In the genomic region with DNA sequence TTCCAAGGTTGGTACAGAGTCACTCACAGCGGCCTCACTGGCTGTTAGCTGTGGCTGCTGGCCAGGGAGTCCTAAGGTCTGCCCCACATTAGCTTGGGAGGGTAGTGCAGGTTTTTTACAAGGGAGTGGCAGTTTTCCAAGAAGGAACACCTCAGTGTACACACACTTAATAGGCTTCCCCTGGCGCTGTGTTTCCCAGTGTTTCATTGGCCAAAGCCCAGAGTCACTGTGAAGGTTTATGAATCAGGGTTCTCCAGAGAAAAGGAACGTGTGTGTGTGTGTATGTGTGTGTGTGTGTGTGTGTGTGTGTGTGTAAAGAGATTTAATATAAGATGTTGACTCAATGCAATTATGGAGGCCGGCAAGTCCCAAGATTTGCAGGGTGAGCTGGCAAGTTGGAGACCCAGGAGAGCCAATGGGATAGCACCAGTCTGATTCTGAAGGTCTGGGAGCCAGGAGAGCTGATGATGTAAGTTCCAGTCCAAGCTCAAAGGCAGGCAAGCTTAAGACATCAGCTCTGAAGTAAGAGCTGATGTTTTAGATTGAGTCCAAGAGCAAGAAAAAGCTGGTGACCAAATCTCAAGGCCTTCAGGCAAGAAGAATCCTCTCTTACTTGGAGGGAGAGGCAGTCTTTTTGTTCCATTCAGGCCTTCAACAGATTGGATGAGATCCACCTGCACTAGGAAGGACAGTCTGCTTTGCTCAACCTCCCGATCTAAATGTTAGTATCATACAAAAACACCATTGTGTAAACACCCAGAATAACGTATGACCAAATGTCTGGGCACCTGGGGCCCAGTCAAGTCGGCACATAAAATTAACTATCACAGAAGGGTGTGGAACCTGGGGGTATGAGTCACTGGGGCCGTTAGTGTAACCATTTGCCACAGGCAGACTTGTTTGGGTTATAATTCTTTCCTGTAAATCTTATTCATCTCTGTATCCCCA, we compare ENCODE assay signal across 8 cellular contexts.
A peak's percentile ranks its signal among the peaks of the same experiment; 100 is the strongest.
DNase-seq lines count a peak whose midpoint lies in the region; ATAC-seq and TF ChIP-seq lines count a peak whose summit lies in the region.

No MANE protein-coding gene starts in this region.

- H3K9me3 Mint-ChIP-seq in MCF 10A (ENCODE audit: unreplicated experiment): no peaks in the 10 kb centered on the region
- H3K9me3 Mint-ChIP-seq in activated CD8-positive, alpha-beta memory T cell treated with anti-CD3 and anti-CD28 coated beads, Interleukin-2, amount 10 ng/mL, durations not matched to agents 7 days and 5 days (ENCODE audit: low read depth): no peaks in the 10 kb centered on the region

- CTCF ChIA-PET in MCF 10A (lab: Yijun Ruan, JAX): interaction anchor here (0.6 kb wide), 4 partner anchors 9 to 111 kb away, joined by 3 to 4 read pairs (median 3); no protein-coding TSS in a partner anchor
- CTCF ChIA-PET in activated CD8-positive, alpha-beta memory T cell treated with anti-CD3 and anti-CD28 coated beads, Interleukin-2, amount 10 ng/mL, durations not matched to agents 7 days and 5 days (lab: Charles Lee): interaction anchor here (0.8 to 1.0 kb wide), 3 partner anchors 15 to 38 kb away, joined by 3 read pairs; no protein-coding TSS in a partner anchor

- H3K4me3 ChIP-seq in breast epithelium: no peak overlapping the region

- no peak overlapping the region for H3K27ac ChIP-seq in breast epithelium
- peak overlapping the region; percentile 81 for H3K27ac ChIP-seq in foreskin keratinocyte

- ATAC-seq in activated CD8-positive, alpha-beta memory T cell treated with anti-CD3 and anti-CD28 coated beads, Interleukin-2, amount 10 ng/mL, durations not matched to agents 7 days and 5 days: peak; percentile 86
- peak; percentile 82 for ATAC-seq in foreskin keratinocyte
- ATAC-seq in HG03378 (IDR thresholded peaks at IDR 0.05; ENCODE audit: unreplicated experiment): no peak
- no peak for ATAC-seq in GM21576 (IDR thresholded peaks at IDR 0.05; ENCODE audit: unreplicated experiment)
- ATAC-seq in GM21381 (IDR thresholded peaks at IDR 0.05; ENCODE audit: unreplicated experiment): no peak

- DNase-seq in MCF 10A (ENCODE audit: unreplicated experiment) (peak; percentile 90), breast epithelium (ENCODE audit: low spot score in 2 of 2) (no peak), foreskin keratinocyte (peak; percentile 96)
- peak; percentile 75 for DNase-seq in activated CD8-positive, alpha-beta memory T cell treated with anti-CD3 and anti-CD28 coated beads, Interleukin-2, amount 10 ng/mL, durations not matched to agents 7 days and 5 days
- DNase-seq in stimulated activated CD4-positive, alpha-beta T cell treated with anti-CD3 and anti-CD28 coated beads, TNF-alpha, amount 100 ng/mL, for 48 hours (ENCODE audit: low read depth in 3 of 3): peak; percentile 31 to 61 (median 49)

- TF ChIP-seq CTCF in MCF 10A (IDR thresholded peaks at IDR 0.05; ENCODE audit: unreplicated experiment): no peak
- no peak for TF ChIP-seq CTCF in breast epithelium (IDR thresholded peaks at IDR 0.05)
- no peak for TF ChIP-seq CTCF in foreskin keratinocyte (conservative IDR thresholded peaks at IDR 0.05)

- POLR2A ChIA-PET in MCF 10A (lab: Yijun Ruan, JAX): interaction anchor here (0.7 to 3.0 kb wide), 10 partner anchors 35 to 325 kb away, joined by 3 to 23 read pairs (median 4); no protein-coding TSS in a partner anchor

- H3K36me3 ChIP-seq in breast epithelium: no peaks in the 10 kb centered on the region

- H3K4me3 Mint-ChIP-seq in MCF 10A (ENCODE audit: unreplicated experiment): peak overlapping the region; percentile 35
- H3K4me3 Mint-ChIP-seq in activated CD8-positive, alpha-beta memory T cell treated with anti-CD3 and anti-CD28 coated beads, Interleukin-2, amount 10 ng/mL, durations not matched to agents 7 days and 5 days: peak overlapping the region; percentile 53

- no peaks in the 10 kb centered on the region for H3K27me3 ChIP-seq in breast epithelium
- no peaks in the 10 kb centered on the region for H3K27me3 ChIP-seq in foreskin keratinocyte

- BruUV-seq in MCF 10A (replicated peaks; lab: Mats Ljungman, UMichigan): TSS peak; percentile 48

- peak overlapping the region; percentile 79 for H3K27ac Mint-ChIP-seq in MCF 10A (ENCODE audit: low read depth, unreplicated experiment)
- peak overlapping the region; percentile 90 for H3K27ac Mint-ChIP-seq in activated CD8-positive, alpha-beta memory T cell treated with anti-CD3 and anti-CD28 coated beads, Interleukin-2, amount 10 ng/mL, durations not matched to agents 7 days and 5 days

- peaks cover 41% of the 10 kb centered on the region for H3K4me1 Mint-ChIP-seq in MCF 10A (ENCODE audit: insufficient read depth, unreplicated experiment)
- H3K4me1 Mint-ChIP-seq in activated CD8-positive, alpha-beta memory T cell treated with anti-CD3 and anti-CD28 coated beads, Interleukin-2, amount 10 ng/mL, durations not matched to agents 7 days and 5 days: peaks cover 64% of the 10 kb centered on the region

- H3K36me3 Mint-ChIP-seq in MCF 10A (ENCODE audit: insufficient read depth, unreplicated experiment): peaks cover 6% of the 10 kb centered on the region
- peaks cover 15% of the 10 kb centered on the region for H3K36me3 Mint-ChIP-seq in activated CD8-positive, alpha-beta memory T cell treated with anti-CD3 and anti-CD28 coated beads, Interleukin-2, amount 10 ng/mL, durations not matched to agents 7 days and 5 days

- intact Hi-C loops in MCF 10A (cut with micrococcal nuclease): loop anchor here (2.0 to 5.0 kb wide), 2 partner anchors 42 to 206 kb away; a partner anchor contains a TSS
- intact Hi-C loops in breast epithelium (cut with DNase I; ENCODE audit: low total_unique reads): no loop called here

- no peaks in the 10 kb centered on the region for H3K27me3 Mint-ChIP-seq in MCF 10A (ENCODE audit: insufficient read depth, unreplicated experiment)
- H3K27me3 Mint-ChIP-seq in activated CD8-positive, alpha-beta memory T cell treated with anti-CD3 and anti-CD28 coated beads, Interleukin-2, amount 10 ng/mL, durations not matched to agents 7 days and 5 days: no peaks in the 10 kb centered on the region

- H3K9me3 ChIP-seq in breast epithelium: no peaks in the 10 kb centered on the region

- TF ChIP-seq POLR2A in breast epithelium (IDR thresholded peaks at IDR 0.05): no peak

- H3K4me1 ChIP-seq in breast epithelium: no peaks in the 10 kb centered on the region
- peaks cover 42% of the 10 kb centered on the region for H3K4me1 ChIP-seq in foreskin keratinocyte

Comparison
In these comparisons a context has a peak if more than half of its experiments do, and no peak if none do; other contexts are left out.
1. DNase-seq: peak in MCF 10A (single experiment), activated CD8-positive, alpha-beta memory T cell treated with anti-CD3 and anti-CD28 coated beads, Interleukin-2, amount 10 ng/mL, durations not matched to agents 7 days and 5 days (single experiment), foreskin keratinocyte (2 of 2) and stimulated activated CD4-positive, alpha-beta T cell treated with anti-CD3 and anti-CD28 coated beads, TNF-alpha, amount 100 ng/mL, for 48 hours (3 of 3); none in breast epithelium (0 of 2).
2. ATAC-seq: peak in activated CD8-positive, alpha-beta memory T cell treated with anti-CD3 and anti-CD28 coated beads, Interleukin-2, amount 10 ng/mL, durations not matched to agents 7 days and 5 days (single experiment) and foreskin keratinocyte (single experiment); none in HG03378 (single experiment), GM21576 (single experiment) and GM21381 (single experiment).